15 cellular contexts compared by ENCODE assay signal in genomic region chr13:27018882-27019281, GRCh38.
"Had no signal": no experiment of that assay in that cellular context is flagged by ENCODE, and none has a peak within 500 bp of the region (broad histone marks: within the 10 kb centered on the region; RNA-seq: fewer than 3 reads in every experiment).

No MANE protein-coding gene starts in this region.

- H3K9me3 ChIP-seq: heart right ventricle, right atrium auricular region, testis, uterus had no signal

- H3K27me3 Mint-ChIP-seq: stimulated activated memory B cell treated with anti-CD40 and anti-IgM and Interleukin-4, amounts not matched to agents 10 μg/mL and 1 μg/mL and 100 μg/mL, for 72 hours had no signal

- H3K4me1 ChIP-seq: heart right ventricle, right atrium auricular region, testis, uterus had no signal

- H3K27ac ChIP-seq: cardiac muscle cell, heart right ventricle, right atrium auricular region, testis, uterus had no signal

- H3K36me3 Mint-ChIP-seq: activated naive CD4-positive, alpha-beta T cell treated with anti-CD3 and anti-CD28 coated beads, Interleukin-2, amount 10 ng/mL, durations not matched to agents 7 days and 5 days; mesothelial cell of epicardium; stimulated activated memory B cell treated with anti-CD40 and anti-IgM and Interleukin-4, amounts not matched to agents 10 μg/mL and 1 μg/mL and 100 μg/mL, for 72 hours had no signal

- DNase-seq: activated CD4-positive, alpha-beta T cell treated with anti-CD3 and anti-CD28 coated beads, Interleukin-2, amount 10 ng/mL, durations not matched to agents 24 days and 14 days; activated naive CD4-positive, alpha-beta T cell treated with anti-CD3 and anti-CD28 coated beads, Interleukin-2, amount 10 ng/mL, durations not matched to agents 7 days and 5 days; activated T-cell treated with anti-CD3 and anti-CD28 coated beads for 4 hours; effector CD8-positive, alpha-beta T cell; heart right ventricle; naive B cell; T-helper 1 cell; testis; uterus had no signal

- H3K9me3 Mint-ChIP-seq: activated CD4-positive, alpha-beta T cell treated with anti-CD3 and anti-CD28 coated beads, Interleukin-2, amount 10 ng/mL, durations not matched to agents 24 days and 14 days; activated naive CD4-positive, alpha-beta T cell treated with anti-CD3 and anti-CD28 coated beads, Interleukin-2, amount 10 ng/mL, durations not matched to agents 7 days and 5 days; activated T-helper 2 cell treated with anti-CD3 and anti-CD28 coated beads, Interferon-gamma antibody, Interleukin-2, Interleukin-4, amounts not matched to agents 10 μg/mL and 5 μg/mL and 100 μg/mL, durations not matched to agents 14 hours and 24 hours and 36 hours; mesothelial cell of epicardium; stimulated activated memory B cell treated with anti-CD40 and anti-IgM and Interleukin-4, amounts not matched to agents 10 μg/mL and 1 μg/mL and 100 μg/mL, for 72 hours had no signal

- H3K4me3 ChIP-seq: cardiac muscle cell, heart right ventricle, right atrium auricular region, smooth muscle cell, testis, uterus had no signal

- H3K4me1 Mint-ChIP-seq: activated naive CD4-positive, alpha-beta T cell treated with anti-CD3 and anti-CD28 coated beads, Interleukin-2, amount 10 ng/mL, durations not matched to agents 7 days and 5 days had no signal

- H3K36me3 ChIP-seq: cardiac muscle cell, heart right ventricle, right atrium auricular region, uterus had no signal

- H3K27ac Mint-ChIP-seq: activated CD4-positive, alpha-beta T cell treated with anti-CD3 and anti-CD28 coated beads, Interleukin-2, amount 10 ng/mL, durations not matched to agents 24 days and 14 days; activated naive CD4-positive, alpha-beta T cell treated with anti-CD3 and anti-CD28 coated beads, Interleukin-2, amount 10 ng/mL, durations not matched to agents 7 days and 5 days; activated T-helper 2 cell treated with anti-CD3 and anti-CD28 coated beads, Interferon-gamma antibody, Interleukin-2, Interleukin-4, amounts not matched to agents 10 μg/mL and 5 μg/mL and 100 μg/mL, durations not matched to agents 14 hours and 24 hours and 36 hours; mesothelial cell of epicardium; stimulated activated memory B cell treated with anti-CD40 and anti-IgM and Interleukin-4, amounts not matched to agents 10 μg/mL and 1 μg/mL and 100 μg/mL, for 72 hours had no signal

- H3K27me3 ChIP-seq: cardiac muscle cell, heart right ventricle, right atrium auricular region, testis, uterus had no signal

- ATAC-seq: heart right ventricle had no signal

- H3K4me3 Mint-ChIP-seq: activated CD4-positive, alpha-beta T cell treated with anti-CD3 and anti-CD28 coated beads, Interleukin-2, amount 10 ng/mL, durations not matched to agents 24 days and 14 days; activated naive CD4-positive, alpha-beta T cell treated with anti-CD3 and anti-CD28 coated beads, Interleukin-2, amount 10 ng/mL, durations not matched to agents 7 days and 5 days; mesothelial cell of epicardium; naive B cell; stimulated activated memory B cell treated with anti-CD40 and anti-IgM and Interleukin-4, amounts not matched to agents 10 μg/mL and 1 μg/mL and 100 μg/mL, for 72 hours had no signal
